In the genomic region with DNA sequence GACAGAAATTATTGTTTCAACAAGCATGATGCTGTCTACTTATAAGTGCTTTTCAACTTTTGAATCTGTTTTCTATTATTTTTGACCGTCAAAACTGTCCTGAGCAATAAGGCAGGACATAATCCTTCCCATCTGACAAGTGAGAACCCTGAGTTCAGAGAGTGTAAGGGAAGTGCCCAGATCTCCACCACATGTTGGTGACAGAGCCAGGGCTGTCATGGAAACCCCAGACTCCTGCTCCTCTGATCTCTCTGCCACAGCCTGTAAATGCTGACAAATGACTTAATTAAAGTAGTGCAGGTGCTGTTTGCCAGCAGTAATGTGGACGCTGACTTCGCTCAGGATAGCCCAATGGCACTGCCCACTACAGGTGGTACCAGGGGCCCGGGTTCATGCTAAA, we compare ENCODE assay signal across 24 cellular contexts. TPM values are rescaled to one million over a fixed set of nuclear protein-coding genes. Genes with fewer than 3 reads are reported as not detected.
A peak's percentile ranks its signal among the peaks of the same experiment; 100 is the strongest.
DNase-seq lines count a peak whose midpoint lies in the region; TF ChIP-seq lines count a peak whose summit lies in the region.
"Had no signal": no experiment of that assay in that cellular context is flagged by ENCODE, and none has a peak within 500 bp of the region (broad histone marks: within the 10 kb centered on the region; RNA-seq: fewer than 3 reads in every experiment).

No MANE protein-coding gene starts in this region.

- no peak overlapping the region for H3K4me3 ChIP-seq in SJCRH30
- H3K4me3 ChIP-seq in CD4-positive, alpha-beta memory T cell (ENCODE audit: low read length in 2 of 2), result no peak overlapping the region
- H3K4me3 ChIP-seq: GM12878, heart left ventricle, upper lobe of left lung had no signal

- intact Hi-C loops in CD4-positive, alpha-beta memory T cell (cut with micrococcal nuclease), result no loop called here
- intact Hi-C loops in posterior vena cava (cut with DNase I), result no loop called here

- no peak for TF ChIP-seq CTCF in nephron (IDR thresholded peaks at IDR 0.05; ENCODE audit: unreplicated experiment in 3 of 3)

- H3K9me3 Mint-ChIP-seq in nephron, result no peaks in the 10 kb centered on the region
- H3K9me3 Mint-ChIP-seq in CD4-positive, alpha-beta memory T cell, result no peaks in the 10 kb centered on the region
- H3K9me3 Mint-ChIP-seq: activated naive CD8-positive, alpha-beta T cell treated with anti-CD3 and anti-CD28 coated beads, Interleukin-2, amount 50 U/mL, for 24 hours; memory B cell had no signal

- H3K27ac ChIP-seq in SJCRH30, result peak overlapping the region; percentile 96; the same call in 1 of the 2 replicates
- no peak overlapping the region for H3K27ac ChIP-seq in CD4-positive, alpha-beta memory T cell (ENCODE audit: low read depth, low read length)
- H3K27ac ChIP-seq: 22Rv1, epithelial cell of prostate, heart left ventricle, HL-60, upper lobe of left lung had no signal

- H3K9me3 ChIP-seq in SJCRH30 (replicated peaks), result no peaks in the 10 kb centered on the region
- H3K9me3 ChIP-seq in CD4-positive, alpha-beta memory T cell (ENCODE audit: control insufficient read depth in 1 of 2, low read length in 2 of 2), result no peaks in the 10 kb centered on the region
- H3K9me3 ChIP-seq: heart left ventricle, upper lobe of left lung had no signal

- no peaks in the 10 kb centered on the region for H3K27me3 Mint-ChIP-seq in nephron (ENCODE audit: low read depth)
- peaks cover 1 to 4% of the 10 kb centered on the region in 2 donors for H3K27me3 Mint-ChIP-seq in CD4-positive, alpha-beta memory T cell
- H3K27me3 Mint-ChIP-seq: activated naive CD8-positive, alpha-beta T cell treated with anti-CD3 and anti-CD28 coated beads, Interleukin-2, amount 50 U/mL, for 24 hours had no signal

- peaks cover 4% of the 10 kb centered on the region; the same call in 1 of the 2 replicates for H3K36me3 ChIP-seq in SJCRH30
- H3K36me3 ChIP-seq in CD4-positive, alpha-beta memory T cell (ENCODE audit: insufficient read depth, low read length), result no peaks in the 10 kb centered on the region
- H3K36me3 ChIP-seq: heart left ventricle, upper lobe of left lung had no signal

- H3K27me3 ChIP-seq in SJCRH30, result no peaks in the 10 kb centered on the region
- no peaks in the 10 kb centered on the region for H3K27me3 ChIP-seq in CD4-positive, alpha-beta memory T cell (ENCODE audit: insufficient read depth, low read length)
- H3K27me3 ChIP-seq: heart left ventricle, upper lobe of left lung had no signal

- POLR2A ChIA-PET in CD4-positive, alpha-beta memory T cell (lab: Charles Lee; ENCODE audit: partially characterized antibody), result no interaction called here

- peak overlapping the region; percentile 20 to 57 (median 26) for H3K27ac Mint-ChIP-seq in nephron
- H3K27ac Mint-ChIP-seq in CD4-positive, alpha-beta memory T cell, result no peak overlapping the region
- H3K27ac Mint-ChIP-seq: memory B cell had no signal

- H3K4me1 Mint-ChIP-seq in nephron, result peaks cover 89% of the 10 kb centered on the region
- H3K4me1 Mint-ChIP-seq in CD4-positive, alpha-beta memory T cell, result no peaks in the 10 kb centered on the region
- H3K4me1 Mint-ChIP-seq: activated naive CD8-positive, alpha-beta T cell treated with anti-CD3 and anti-CD28 coated beads, Interleukin-2, amount 50 U/mL, for 24 hours; memory B cell had no signal

- peaks cover 69% of the 10 kb centered on the region for H3K4me1 ChIP-seq in SJCRH30
- no peaks in the 10 kb centered on the region for H3K4me1 ChIP-seq in CD4-positive, alpha-beta memory T cell (ENCODE audit: insufficient read depth, low read length)
- H3K4me1 ChIP-seq: upper lobe of left lung had no signal

- DNase-seq in DMS79 treated with DMSO at 0.1 percent for 48 hours (lab: John Stamatoyannopoulos, UW), result peak; percentile 2
- DNase-seq in DMS79 (lab: John Stamatoyannopoulos, UW), result no peak
- DNase-seq in NCI-H1092 treated with DMSO at 0.1 percent for 48 hours (lab: John Stamatoyannopoulos, UW), result peak; percentile 33
- no peak for DNase-seq in SJCRH30
- no peak for DNase-seq in RKO (ENCODE audit: low spot score)
- no peak for DNase-seq in CD4-positive, alpha-beta memory T cell
- no peak for DNase-seq in posterior vena cava (ENCODE audit: low spot score)
- DNase-seq: activated CD4-positive, alpha-beta T cell treated with anti-CD3 and anti-CD28 coated beads for 1 hour; activated gamma-delta T cell; activated naive CD8-positive, alpha-beta T cell treated with anti-CD3 and anti-CD28 coated beads, Interleukin-2, amount 50 U/mL, for 24 hours; AML-193; H7; heart left ventricle; occipital lobe; substantia nigra; upper lobe of left lung had no signal

- H3K4me3 Mint-ChIP-seq in nephron, result no peak overlapping the region
- H3K4me3 Mint-ChIP-seq in CD4-positive, alpha-beta memory T cell, result no peak overlapping the region
- H3K4me3 Mint-ChIP-seq: activated naive CD8-positive, alpha-beta T cell treated with anti-CD3 and anti-CD28 coated beads, Interleukin-2, amount 50 U/mL, for 24 hours; memory B cell had no signal

- CTCF ChIA-PET in CD4-positive, alpha-beta memory T cell (lab: Charles Lee; ENCODE audit: partially characterized antibody), result no interaction called here

- no peaks in the 10 kb centered on the region for H3K36me3 Mint-ChIP-seq in nephron (ENCODE audit: low read depth)
- no peaks in the 10 kb centered on the region for H3K36me3 Mint-ChIP-seq in CD4-positive, alpha-beta memory T cell
- H3K36me3 Mint-ChIP-seq: memory B cell had no signal

RNA-seq across cellular contexts. Expression of a gene that starts 40.3 kb away (rescaled TPM):
- total RNA-seq in SJCRH30 (2014; rRNA removed; shearing (Covaris generic)), result 101 and 106 TPM in 2 replicates
- not detected for total RNA-seq in CD4-positive, alpha-beta memory T cell
- polyA plus RNA-seq in CD4-positive, alpha-beta memory T cell, result not detected
- 1 to 10 TPM in 1 of 2 donors, under 1 TPM in 1; 0.76 to 3.1 TPM for total RNA-seq in posterior vena cava
- total RNA-seq: GM12878; renal cortical epithelial cell; T-helper 1 cell treated with Interleukin-12 subunit alpha and Interleukin-12 subunit beta and Interleukin-4 antibody, amounts not matched to agents 30 ng/mL and 1 ng/mL, for 36 hours had no signal
- polyA plus RNA-seq: GM12878 had no signal

Comparison
In these comparisons a context has a peak if more than half of its experiments do, and no peak if none do; other contexts are left out.
1. DNase-seq: peak in DMS79 treated with DMSO at 0.1 percent for 48 hours (single experiment) and NCI-H1092 treated with DMSO at 0.1 percent for 48 hours (single experiment); none in DMS79 (single experiment), SJCRH30 (0 of 2), RKO (single experiment), CD4-positive, alpha-beta memory T cell (0 of 5) and posterior vena cava (single experiment).
2. H3K27ac Mint-ChIP-seq: peak in nephron (3 of 3); none in CD4-positive, alpha-beta memory T cell (0 of 7).
3. RNA of a gene that starts 40.3 kb away (total RNA-seq): 101 to 106 TPM in SJCRH30; 0.76 to 3.1 TPM in posterior vena cava and not detected in CD4-positive, alpha-beta memory T cell; every median in the first group is over 10 times any median in the second.